Comparison of ENCODE assay signal across 11 cellular contexts in the genomic region with DNA sequence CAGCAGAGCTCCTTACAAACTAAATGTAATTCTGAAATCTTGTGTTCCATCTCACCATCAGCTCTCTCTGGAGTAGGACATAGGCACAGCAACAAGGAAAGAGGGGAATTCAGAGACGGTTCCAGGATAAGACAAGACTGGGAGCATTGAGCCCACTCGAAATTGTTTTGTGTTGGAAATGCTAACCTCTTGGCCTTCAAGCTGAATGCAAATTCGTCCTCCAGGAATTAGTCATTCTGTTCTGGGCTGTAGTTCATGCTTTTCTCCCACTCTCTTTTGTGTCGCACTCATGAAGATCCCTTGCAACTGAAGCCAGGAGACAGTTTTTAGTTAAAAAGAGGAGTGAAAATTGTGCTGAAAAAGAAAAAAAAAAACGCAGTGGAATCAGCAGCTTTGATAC.
DNase-seq lines count a peak whose midpoint lies in the region; ATAC-seq, FAIRE-seq and TF ChIP-seq lines count a peak whose summit lies in the region.
"Had no signal": no experiment of that assay in that cellular context is flagged by ENCODE, and none has a peak within 500 bp of the region (broad histone marks: within the 10 kb centered on the region; RNA-seq: fewer than 3 reads in every experiment).

No MANE protein-coding gene starts in this region.

- TF ChIP-seq POLR2A in Peyer's patch (IDR thresholded peaks at IDR 0.05): no peak

- intact Hi-C loops in dorsolateral prefrontal cortex (cut with DNase I): no loop called here

- no peak for FAIRE-seq in astrocyte (lab: Jason Lieb, UNC)

- H3K27me3 ChIP-seq in astrocyte (ENCODE audit: insufficient read depth, low read length): no peaks in the 10 kb centered on the region
- H3K27me3 ChIP-seq in dorsolateral prefrontal cortex: no peaks in the 10 kb centered on the region
- H3K27me3 ChIP-seq in Peyer's patch: no peaks in the 10 kb centered on the region
- H3K27me3 ChIP-seq: upper lobe of right lung had no signal

- no peak overlapping the region for H3K27ac Mint-ChIP-seq in astrocyte (ENCODE audit: unreplicated experiment)

- no peaks in the 10 kb centered on the region for H3K79me2 ChIP-seq in astrocyte (ENCODE audit: insufficient read depth, low read length)

- H3K9me3 ChIP-seq in astrocyte (ENCODE audit: insufficient read depth, low read depth, low read length): no peaks in the 10 kb centered on the region
- H3K9me3 ChIP-seq in Peyer's patch: no peaks in the 10 kb centered on the region
- H3K9me3 ChIP-seq: left ventricle myocardium inferior, upper lobe of right lung had no signal

- H3K4me1 ChIP-seq in astrocyte (ENCODE audit: insufficient read depth, low read length) (no peaks in the 10 kb centered on the region), Peyer's patch (no peaks in the 10 kb centered on the region)
- H3K4me1 ChIP-seq: left ventricle myocardium inferior, upper lobe of right lung had no signal

- no peaks in the 10 kb centered on the region for H3K9me3 Mint-ChIP-seq in astrocyte (ENCODE audit: unreplicated experiment)

- H3K4me3 ChIP-seq in astrocyte (ENCODE audit: insufficient read depth, low read depth, low read length): no peak overlapping the region
- H3K4me3 ChIP-seq in dorsolateral prefrontal cortex: no peak overlapping the region
- no peak overlapping the region for H3K4me3 ChIP-seq in Peyer's patch
- H3K4me3 ChIP-seq: left ventricle myocardium inferior, upper lobe of right lung had no signal

- no peaks in the 10 kb centered on the region for H3K36me3 ChIP-seq in astrocyte (ENCODE audit: insufficient read depth, low read length)
- H3K36me3 ChIP-seq in Peyer's patch: no peaks in the 10 kb centered on the region
- H3K36me3 ChIP-seq: left ventricle myocardium inferior, upper lobe of right lung had no signal

- H3K27ac ChIP-seq in astrocyte (ENCODE audit: low read depth, low read length) (no peak overlapping the region), dorsolateral prefrontal cortex (no peak overlapping the region), Peyer's patch (no peak overlapping the region)
- H3K27ac ChIP-seq: left ventricle myocardium inferior, upper lobe of right lung had no signal

- H2AFZ ChIP-seq in astrocyte (ENCODE audit: low read depth, low read length): no peak overlapping the region

- no peaks in the 10 kb centered on the region for H4K20me1 ChIP-seq in astrocyte (ENCODE audit: insufficient read depth, low read length)

- peak; percentile 78 for ATAC-seq in GM19395 (IDR thresholded peaks at IDR 0.05; ENCODE audit: unreplicated experiment)
- peak; percentile 90 for ATAC-seq in HG02885 (IDR thresholded peaks at IDR 0.05; ENCODE audit: poor library complexity, unreplicated experiment)
- ATAC-seq: upper lobe of right lung had no signal

- peak; percentile 26 for DNase-seq in ELF-1 (ENCODE audit: low read depth, low spot score)
- DNase-seq in astrocyte (ENCODE audit: low read depth): peak; percentile 18
- no peak for DNase-seq in OCI-M2 (lab: John Stamatoyannopoulos, UW; ENCODE audit: unreplicated experiment)
- DNase-seq in activated CD4-positive, alpha-beta T cell treated with anti-CD3 and anti-CD28 coated beads, Interleukin-2, amount 50 U/mL, for 1 hour: no peak
- DNase-seq in dorsolateral prefrontal cortex: no peak
- DNase-seq in Peyer's patch: no peak
- DNase-seq: left ventricle myocardium inferior, NCI-H69, upper lobe of right lung had no signal

- TF ChIP-seq CTCF in astrocyte (IDR thresholded peaks at IDR 0.05; ENCODE audit: insufficient read depth, low read depth, low read length) (no peak), dorsolateral prefrontal cortex (IDR thresholded peaks at IDR 0.05 in 54 of 56, conservative IDR thresholded peaks at IDR 0.05 in 2 of 56; ENCODE audit: low read depth in 1 of 56, partially characterized antibody in 56 of 56) (no peak), Peyer's patch (IDR thresholded peaks at IDR 0.05) (no peak)

- no peak overlapping the region for H3K4me2 ChIP-seq in astrocyte (ENCODE audit: low read length)

- H3K36me3 Mint-ChIP-seq in astrocyte (ENCODE audit: low read depth, unreplicated experiment): no peaks in the 10 kb centered on the region

- no peak overlapping the region for H3K9ac ChIP-seq in astrocyte (ENCODE audit: low read length)

- H3K4me1 Mint-ChIP-seq in astrocyte (ENCODE audit: low read depth, unreplicated experiment): peaks cover 6% of the 10 kb centered on the region

- H3K4me3 Mint-ChIP-seq in astrocyte (ENCODE audit: unreplicated experiment): no peak overlapping the region

- H3K27me3 Mint-ChIP-seq in astrocyte (ENCODE audit: low read depth, unreplicated experiment): no peaks in the 10 kb centered on the region

Comparison
In these comparisons a context has a peak if more than half of its experiments do, and no peak if none do; other contexts are left out.
1. DNase-seq: peak in ELF-1 (single experiment) and astrocyte (single experiment); none in OCI-M2 (single experiment), activated CD4-positive, alpha-beta T cell treated with anti-CD3 and anti-CD28 coated beads, Interleukin-2, amount 50 U/mL, for 1 hour (single experiment), dorsolateral prefrontal cortex (0 of 10) and Peyer's patch (0 of 3).